11 cellular contexts compared by ENCODE assay signal in the genomic region with DNA sequence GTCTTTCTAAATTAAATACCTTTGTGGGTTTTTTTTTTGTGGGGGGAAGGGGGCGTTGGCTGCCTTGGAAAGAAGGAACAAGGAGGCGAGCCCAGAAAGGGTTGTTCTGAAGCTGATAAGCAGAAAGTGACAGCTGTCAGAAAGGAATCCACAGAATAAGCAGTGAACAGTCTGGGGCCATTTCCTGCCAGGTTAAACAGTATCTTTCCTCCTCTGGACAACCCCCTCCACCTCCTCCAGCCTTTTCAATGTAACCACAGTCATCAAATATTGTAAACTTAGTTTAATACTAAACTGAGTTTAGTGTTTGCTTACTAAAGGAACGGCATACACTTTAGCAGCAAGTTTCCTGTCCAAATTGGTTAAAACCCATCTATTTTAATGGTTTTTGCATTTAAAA.
"Had no signal": no experiment of that assay in that cellular context is flagged by ENCODE, and none has a peak within 500 bp of the region (broad histone marks: within the 10 kb centered on the region; RNA-seq: fewer than 3 reads in every experiment).

No MANE protein-coding gene starts in this region.

- H3K9me3 Mint-ChIP-seq: activated naive CD4-positive, alpha-beta T cell treated with anti-CD3 and anti-CD28 coated beads for 36 hours; activated T-helper 17 cell treated with anti-CD3 and anti-CD28 coated beads, Interleukin-2, amount 50 U/mL, for 72 hours; neural progenitor cell had no signal

- FAIRE-seq: TTC549 had no signal

- H3K27ac Mint-ChIP-seq: activated naive CD4-positive, alpha-beta T cell treated with anti-CD3 and anti-CD28 coated beads for 36 hours; activated T-helper 17 cell treated with anti-CD3 and anti-CD28 coated beads, Interleukin-2, amount 50 U/mL, for 72 hours; neural progenitor cell had no signal

- DNase-seq: activated CD4-positive, alpha-beta T cell treated with anti-CD3 and anti-CD28 coated beads, Interleukin-2, amount 50 U/mL, for 1 hour; activated CD4-positive, CD25-positive, alpha-beta regulatory T cell; activated naive CD4-positive, alpha-beta T cell treated with anti-CD3 and anti-CD28 coated beads for 36 hours; activated T-cell treated with anti-CD3 and anti-CD28 coated beads for 4 hours; effector CD4-positive, alpha-beta T cell; gastrocnemius medialis; T-helper 2 cell; thyroid gland had no signal

- H3K4me1 Mint-ChIP-seq: activated T-helper 17 cell treated with anti-CD3 and anti-CD28 coated beads, Interleukin-2, amount 50 U/mL, for 72 hours had no signal

- H3K27me3 Mint-ChIP-seq: activated T-helper 17 cell treated with anti-CD3 and anti-CD28 coated beads, Interleukin-2, amount 50 U/mL, for 72 hours had no signal

- H3K4me3 Mint-ChIP-seq: activated naive CD4-positive, alpha-beta T cell treated with anti-CD3 and anti-CD28 coated beads for 36 hours; activated T-helper 17 cell treated with anti-CD3 and anti-CD28 coated beads, Interleukin-2, amount 50 U/mL, for 72 hours; neural progenitor cell had no signal
